In genomic region chr22:35582861-35583670, GRCh38 we compare ENCODE assay signal across 8 cellular contexts. TPM values are rescaled to one million over a fixed set of nuclear protein-coding genes. Genes with fewer than 3 reads are reported as not detected.
A peak's percentile ranks its signal among the peaks of the same experiment; 100 is the strongest.
DNase-seq lines count a peak whose midpoint lies in the region; ATAC-seq and TF ChIP-seq lines count a peak whose summit lies in the region.

No MANE protein-coding gene starts in this region.

- TF ChIP-seq CTCF in AG04450 (IDR thresholded peaks at IDR 0.05; ENCODE audit: low read depth, low read length) = peak; percentile 94
- TF ChIP-seq CTCF in GM20000 (IDR thresholded peaks at IDR 0.05; ENCODE audit: extremely low read depth, missing control alignments) = peak; percentile 78

- CTCF ChIA-PET in AG04450 (lab: Charles Lee) = interaction anchor here (0.6 to 4.3 kb wide), 27 partner anchors 9 to 553 kb away, joined by 3 to 111 read pairs (median 3); no protein-coding TSS in a partner anchor

- ATAC-seq in HG03039 (IDR thresholded peaks at IDR 0.05; ENCODE audit: unreplicated experiment) = no peak

- H3K9me3 ChIP-seq in AG04450 (ENCODE audit: control insufficient read depth, insufficient read depth, low read length) = peaks cover 3% of the 10 kb centered on the region

- H3K4me3 ChIP-seq in AG04450 (ENCODE audit: low read depth, low read length) = no peak overlapping the region

- DNase-seq in AG04450 (ENCODE audit: low read depth, low spot score) = no peak
- peak; percentile 85 for DNase-seq in GM20000 (ENCODE audit: low spot score)
- DNase-seq in NCI-H526 (lab: John Stamatoyannopoulos, UW) = peak; percentile 25 to 77
- peak; percentile 27 to 34 for DNase-seq in activated CD4-positive, alpha-beta T cell treated with anti-CD3 and anti-CD28 coated beads, Interleukin-2, amount 50 U/mL, for 4 hours
- DNase-seq in effector CD8-positive, alpha-beta T cell (lab: John Stamatoyannopoulos, UW) = peak; percentile 18
- peak; percentile 72 to 80 for DNase-seq in lung microvascular endothelial cell (ENCODE audit: low read depth in 2 of 2)
- peak; percentile 10 for DNase-seq in stimulated activated CD8-positive, alpha-beta memory T cell treated with anti-CD3 and anti-CD28 coated beads, Interleukin-15, amount 100 ng/mL, for 1 hour (ENCODE audit: low read depth)

- POLR2A ChIA-PET in AG04450 (lab: Yijun Ruan, JAX) = interaction anchor here (1.2 kb wide), 1 partner anchor 152 kb away, joined by 3 read pairs; no protein-coding TSS in a partner anchor

- H3K27me3 ChIP-seq in AG04450 (ENCODE audit: control insufficient read depth, insufficient read depth, low read length) = no peaks in the 10 kb centered on the region

- no peak overlapping the region for H3K27ac ChIP-seq in AG04450 (ENCODE audit: low read depth, low read length)

RNA-seq across cellular contexts. Expression of gene MB, which starts 34.1 kb away (rescaled TPM):
- not detected in 2 replicates for polyA plus RNA-seq in AG04450 (2011; rRNA removed)
- polyA minus RNA-seq in AG04450 (2011; rRNA and poly(A)+ RNA removed) = not detected in 2 replicates
- total RNA-seq in lung microvascular endothelial cell = not detected in 2 replicates

RNA-seq across cellular contexts. Expression of gene RASD2, which starts 42.4 kb away (rescaled TPM):
- polyA plus RNA-seq in AG04450 (2011; rRNA removed) = 0.14 and 0.41 TPM in 2 replicates
- 0.56 and 0.97 TPM in 2 replicates for polyA minus RNA-seq in AG04450 (2011; rRNA and poly(A)+ RNA removed)
- total RNA-seq in lung microvascular endothelial cell = not detected in 2 replicates
